In genomic region chr11:134266841-134267251, GRCh38 we compare ENCODE assay signal across 1 cellular context.
TF ChIP-seq lines count a peak whose summit lies in the region.

No MANE protein-coding gene starts in this region.

TF ChIP-seq in GM23338, 12 proteins besides CTCF, POLR2A, EP300 and RAD21:
- TF ChIP-seq ZNF331 (CRISPR knock-in tag; IDR thresholded peaks at IDR 0.05; ENCODE audit: low read depth), result no peak
- no peak for TF ChIP-seq POLR2AphosphoS5 (IDR thresholded peaks at IDR 0.05; ENCODE audit: low read depth)
- TF ChIP-seq REST (IDR thresholded peaks at IDR 0.05; ENCODE audit: unreplicated experiment), result no peak
